Comparison of ENCODE assay signal across 8 cellular contexts in genomic region chr4:6987566-6987920, GRCh38. TPM values are rescaled to one million over a fixed set of nuclear protein-coding genes. Genes with fewer than 3 reads are reported as not detected.
A peak's percentile ranks its signal among the peaks of the same experiment; 100 is the strongest.
DNase-seq lines count a peak whose midpoint lies in the region; ATAC-seq and TF ChIP-seq lines count a peak whose summit lies in the region.

No MANE protein-coding gene starts in this region.

- no peak for TF ChIP-seq POLR2A in NB4 (IDR thresholded peaks at IDR 0.05; ENCODE audit: extremely low read depth, insufficient read length)

- peak; percentile 3 for ATAC-seq in central memory CD8-positive, alpha-beta T cell (replicated peaks; ENCODE audit: extremely low read depth, poor library complexity, severe bottlenecking)
- no peak for ATAC-seq in GM18868 (IDR thresholded peaks at IDR 0.05; ENCODE audit: unreplicated experiment)

- no peak for TF ChIP-seq CTCF in NB4 (IDR thresholded peaks at IDR 0.05; ENCODE audit: low read depth, low read length)
- TF ChIP-seq CTCF in mesothelial cell of epicardium (IDR thresholded peaks at IDR 0.05; ENCODE audit: unreplicated experiment) = no peak

- no peaks in the 10 kb centered on the region for H3K36me3 Mint-ChIP-seq in activated naive CD4-positive, alpha-beta T cell treated with anti-CD3 and anti-CD28 coated beads, Interleukin-2, amount 50 U/mL, for 24 hours
- H3K36me3 Mint-ChIP-seq in central memory CD8-positive, alpha-beta T cell (ENCODE audit: insufficient read depth) = peaks cover 10% of the 10 kb centered on the region
- no peaks in the 10 kb centered on the region for H3K36me3 Mint-ChIP-seq in mesothelial cell of epicardium

- peak overlapping the region; percentile 90 for H3K27ac Mint-ChIP-seq in activated naive CD4-positive, alpha-beta T cell treated with anti-CD3 and anti-CD28 coated beads, Interleukin-2, amount 50 U/mL, for 24 hours
- peak overlapping the region; percentile 91 for H3K27ac Mint-ChIP-seq in central memory CD8-positive, alpha-beta T cell (ENCODE audit: low read depth)
- peak overlapping the region; percentile 99 for H3K27ac Mint-ChIP-seq in mesothelial cell of epicardium

- peaks cover 78% of the 10 kb centered on the region for H3K4me1 Mint-ChIP-seq in activated naive CD4-positive, alpha-beta T cell treated with anti-CD3 and anti-CD28 coated beads, Interleukin-2, amount 50 U/mL, for 24 hours
- H3K4me1 Mint-ChIP-seq in central memory CD8-positive, alpha-beta T cell = peaks cover 73% of the 10 kb centered on the region
- peaks cover 56% of the 10 kb centered on the region for H3K4me1 Mint-ChIP-seq in mesothelial cell of epicardium

- peak overlapping the region; percentile 78 for H3K4me3 ChIP-seq in NB4 (ENCODE audit: low read depth, low read length)

- H3K4me3 Mint-ChIP-seq in activated naive CD4-positive, alpha-beta T cell treated with anti-CD3 and anti-CD28 coated beads, Interleukin-2, amount 50 U/mL, for 24 hours = peak overlapping the region; percentile 99
- peak overlapping the region; percentile 97 for H3K4me3 Mint-ChIP-seq in central memory CD8-positive, alpha-beta T cell
- peak overlapping the region; percentile 98 for H3K4me3 Mint-ChIP-seq in mesothelial cell of epicardium

- no peaks in the 10 kb centered on the region for H3K9me3 Mint-ChIP-seq in activated naive CD4-positive, alpha-beta T cell treated with anti-CD3 and anti-CD28 coated beads, Interleukin-2, amount 50 U/mL, for 24 hours
- H3K9me3 Mint-ChIP-seq in central memory CD8-positive, alpha-beta T cell = no peaks in the 10 kb centered on the region
- no peaks in the 10 kb centered on the region for H3K9me3 Mint-ChIP-seq in mesothelial cell of epicardium

- H3K27me3 Mint-ChIP-seq in activated naive CD4-positive, alpha-beta T cell treated with anti-CD3 and anti-CD28 coated beads, Interleukin-2, amount 50 U/mL, for 24 hours = no peaks in the 10 kb centered on the region
- no peaks in the 10 kb centered on the region for H3K27me3 Mint-ChIP-seq in central memory CD8-positive, alpha-beta T cell
- no peaks in the 10 kb centered on the region for H3K27me3 Mint-ChIP-seq in mesothelial cell of epicardium (ENCODE audit: low read depth)

- no peak for DNase-seq in activated naive CD4-positive, alpha-beta T cell treated with Interleukin-2 at 50 U/mL for 16 hours
- DNase-seq in NB4 (ENCODE audit: low read depth) (no peak), mesothelial cell of epicardium (ENCODE audit: low spot score in 2 of 2, unreplicated experiment in 2 of 2) (no peak), mucosa of gallbladder (ENCODE audit: low spot score) (no peak), T1000 (lab: John Stamatoyannopoulos, UW) (no peak)
- no peak for DNase-seq in central memory CD8-positive, alpha-beta T cell (ENCODE audit: low spot score in 2 of 2)

RNA-seq across cellular contexts. Expression of gene TADA2B, which starts 55.6 kb away (rescaled TPM):
- total RNA-seq in mesothelial cell of epicardium (16.5 to 19.0 TPM (median 17.4 TPM) in 3 replicates), mucosa of gallbladder (23.9 TPM)
